ENCODE assay signal across 10 cellular contexts in the genomic region with DNA sequence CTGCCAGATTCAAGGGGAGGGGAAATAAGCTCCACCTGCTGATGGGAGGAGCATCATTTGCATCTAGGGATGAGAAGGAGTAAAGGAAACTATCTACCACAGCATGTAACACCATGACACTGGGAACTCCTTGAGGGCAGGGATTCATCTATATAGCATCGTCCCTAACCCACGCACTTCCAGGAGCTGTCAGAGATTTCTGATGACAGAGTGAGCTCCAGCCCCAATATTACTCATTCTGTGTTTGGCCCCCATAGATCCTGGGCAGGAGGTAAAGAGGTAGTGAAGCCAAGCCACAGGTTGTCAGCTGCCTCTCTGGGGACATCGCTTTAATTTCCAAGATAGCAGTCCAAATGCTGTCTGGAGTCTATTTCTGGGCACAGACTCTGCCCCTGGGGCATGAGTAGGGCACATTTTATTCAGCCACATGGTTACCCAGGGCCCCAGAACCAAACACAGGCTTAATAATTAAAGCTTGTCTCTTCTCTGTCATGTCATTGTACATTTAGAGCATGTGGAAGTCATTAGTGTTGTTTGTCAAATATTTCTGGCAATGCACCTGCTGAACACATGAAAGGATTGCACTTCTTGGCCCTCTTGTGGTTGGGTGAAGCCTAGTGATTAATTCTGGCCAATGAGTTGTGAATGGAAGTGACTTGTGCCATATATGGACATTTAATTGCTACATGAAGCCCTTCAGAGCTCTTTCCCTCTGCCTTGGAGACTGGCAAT.
DNase-seq lines count a peak whose midpoint lies in the region; ATAC-seq, FAIRE-seq and TF ChIP-seq lines count a peak whose summit lies in the region.
"Had no signal": no experiment of that assay in that cellular context is flagged by ENCODE, and none has a peak within 500 bp of the region (broad histone marks: within the 10 kb centered on the region; RNA-seq: fewer than 3 reads in every experiment).

No MANE protein-coding gene starts in this region.

- H3K27ac Mint-ChIP-seq in CD14-positive monocyte, result no peak overlapping the region

- no peaks in the 10 kb centered on the region for H3K4me1 Mint-ChIP-seq in CD14-positive monocyte

- no peaks in the 10 kb centered on the region for H3K27me3 ChIP-seq in keratinocyte (ENCODE audit: control insufficient read depth, extremely low read depth, insufficient read depth, low read length)

- peaks cover 4 to 5% (median 5%) of the 10 kb centered on the region in 3 donors for H3K27me3 Mint-ChIP-seq in CD14-positive monocyte (ENCODE audit: low read depth in 3 of 3)
- H3K27me3 Mint-ChIP-seq: IgD-negative memory B cell had no signal

- no peak for FAIRE-seq in keratinocyte (lab: Jason Lieb, UNC)

- H3K9me3 ChIP-seq in keratinocyte (ENCODE audit: control insufficient read depth, low read depth, low read length), result no peaks in the 10 kb centered on the region

- no peaks in the 10 kb centered on the region for H3K36me3 ChIP-seq in keratinocyte (ENCODE audit: control insufficient read depth in 2 of 2, extremely low read depth in 1 of 2, insufficient read depth in 2 of 2, low read length in 2 of 2)

- intact Hi-C loops in CD14-positive monocyte (cut with micrococcal nuclease), result no loop called here

- H3K4me2 ChIP-seq in keratinocyte (ENCODE audit: control insufficient read depth, extremely low read depth, insufficient read depth, low read depth, low read length), result no peak overlapping the region

- no peak overlapping the region for H3K27ac ChIP-seq in keratinocyte (ENCODE audit: control insufficient read depth, insufficient read depth, low read length)

- no peaks in the 10 kb centered on the region for H3K79me2 ChIP-seq in keratinocyte (ENCODE audit: control insufficient read depth, insufficient read depth, low read length)

- H3K4me3 Mint-ChIP-seq in CD14-positive monocyte, result no peak overlapping the region

- peaks cover 2 to 27% (median 12%) of the 10 kb centered on the region in 7 donors for H3K9me3 Mint-ChIP-seq in CD14-positive monocyte

- DNase-seq in DMS79 treated with DMSO at 0.1 percent for 48 hours (lab: John Stamatoyannopoulos, UW), result peak; percentile 99
- peak; percentile 98 for DNase-seq in NCI-H526 treated with DMSO at 0.1 percent for 48 hours (lab: John Stamatoyannopoulos, UW)
- no peak for DNase-seq in keratinocyte (ENCODE audit: low read depth, low spot score)
- DNase-seq in CD14-positive monocyte (ENCODE audit: low spot score), result no peak
- DNase-seq in anterior cingulate cortex (lab: John Stamatoyannopoulos, UW), result no peak
- no peak for DNase-seq in KBM-7
- DNase-seq: stimulated activated CD4-positive, alpha-beta T cell treated with anti-CD3 and anti-CD28 coated beads, Interleukin-2, amount 100 ng/mL, for 24 hours had no signal

- no peaks in the 10 kb centered on the region for H3K36me3 Mint-ChIP-seq in CD14-positive monocyte
- H3K36me3 Mint-ChIP-seq: IgD-negative memory B cell had no signal

- no peak overlapping the region for H3K9ac ChIP-seq in keratinocyte (ENCODE audit: control insufficient read depth, extremely low read depth, insufficient read depth, low read length)

- no peak overlapping the region for H2AFZ ChIP-seq in keratinocyte (ENCODE audit: control insufficient read depth, low read length)

- dilution Hi-C loops in keratinocyte (cut with MboI; ENCODE audit: extremely low pct_ligation_motif_present, low sequenced_read_pairs), result no loop called here

- in situ Hi-C loops in KBM-7 (cut with MboI; ENCODE audit: low pct_unique_long_range_greater_than_20kb, low sequenced_read_pairs), result no loop called here

- no peaks in the 10 kb centered on the region for H3K9me1 ChIP-seq in keratinocyte (ENCODE audit: control insufficient read depth, extremely low read depth, insufficient read depth, low read length)

- TF ChIP-seq CTCF in keratinocyte (optimal IDR thresholded peaks at IDR 0.05 in 1 of 3, IDR thresholded peaks at IDR 0.05 in 1 of 3, conservative IDR thresholded peaks at IDR 0.05 in 1 of 3; ENCODE audit: extremely low read depth in 1 of 3, insufficient read depth in 2 of 3, low read length in 3 of 3) (peak; percentile 33 to 53 (median 47)), CD14-positive monocyte (IDR thresholded peaks at IDR 0.05) (no peak)

- H4K20me1 ChIP-seq in keratinocyte (ENCODE audit: control insufficient read depth, extremely low read depth, insufficient read depth, low read length), result no peaks in the 10 kb centered on the region

- ATAC-seq in HG03175 (IDR thresholded peaks at IDR 0.05; ENCODE audit: unreplicated experiment) (peak; percentile 55), HG03439 (IDR thresholded peaks at IDR 0.05; ENCODE audit: unreplicated experiment) (no peak)

- no peak overlapping the region for H3K4me3 ChIP-seq in keratinocyte (ENCODE audit: control insufficient read depth in 2 of 3, extremely low read depth in 1 of 3, insufficient read depth in 2 of 3, low read depth in 1 of 3, low read length in 3 of 3)

- no peaks in the 10 kb centered on the region for H3K4me1 ChIP-seq in keratinocyte (ENCODE audit: control insufficient read depth, extremely low read depth, insufficient read depth, low read length)

Comparison
In these comparisons a context has a peak if more than half of its experiments do, and no peak if none do; other contexts are left out.
1. DNase-seq: peak in DMS79 treated with DMSO at 0.1 percent for 48 hours (single experiment) and NCI-H526 treated with DMSO at 0.1 percent for 48 hours (single experiment); none in keratinocyte (single experiment), CD14-positive monocyte (single experiment), anterior cingulate cortex (0 of 58) and KBM-7 (single experiment).